Comparison of ENCODE assay signal across 8 cellular contexts in genomic region chr4:7970031-7970946, GRCh38. TPM values are rescaled to one million over a fixed set of nuclear protein-coding genes. Genes with fewer than 3 reads are reported as not detected.
DNase-seq lines count a peak whose midpoint lies in the region; ATAC-seq and TF ChIP-seq lines count a peak whose summit lies in the region.

No MANE protein-coding gene starts in this region.

- H3K27ac ChIP-seq in gastroesophageal sphincter (peak overlapping the region; percentile 30 to 84 (median 80)), skin epidermis (peak overlapping the region in 19 of 21 experiments; percentile 43 to 90 (median 75))

- TF ChIP-seq CTCF in gastroesophageal sphincter (IDR thresholded peaks at IDR 0.05): no peak

- peak; percentile 60 for ATAC-seq in HG03378 (IDR thresholded peaks at IDR 0.05; ENCODE audit: unreplicated experiment)
- peak; percentile 16 for ATAC-seq in gastroesophageal sphincter

- TF ChIP-seq POLR2A in gastroesophageal sphincter (IDR thresholded peaks at IDR 0.05): no peak

- no peaks in the 10 kb centered on the region for H3K9me3 ChIP-seq in gastroesophageal sphincter

- H3K4me3 ChIP-seq in gastroesophageal sphincter (no peak overlapping the region), skin epidermis (peak overlapping the region in 3 of 7 experiments; percentile 10 to 18 (median 13))

- peaks cover 0 to 73% (median 21%) of the 10 kb centered on the region in 3 donors for H3K4me1 ChIP-seq in gastroesophageal sphincter

- no peaks in the 10 kb centered on the region for H3K27me3 ChIP-seq in gastroesophageal sphincter

- TF ChIP-seq EP300 in gastroesophageal sphincter (IDR thresholded peaks at IDR 0.05): no peak

- no peaks in the 10 kb centered on the region for H3K36me3 ChIP-seq in gastroesophageal sphincter

- DNase-seq in NCI-H2171 treated with DMSO at 0.1 percent for 48 hours (lab: John Stamatoyannopoulos, UW) (peak; percentile 39), NCI-H2171 (lab: John Stamatoyannopoulos, UW) (no peak), occipital lobe (lab: John Stamatoyannopoulos, UW) (no peak), GM03348 (ENCODE audit: low spot score) (no peak)
- peak; percentile 53 for DNase-seq in activated T-cell treated with anti-CD3 and anti-CD28 coated beads, Interleukin-2, amount 50 U/mL, for 1 hour

- 55 to 60% methylated on average over 8 to 13 of the region's 18 CpGs for WGBS in gastroesophageal sphincter (ENCODE audit: low coverage in 1 of 2), 2 donors

RNA-seq across cellular contexts. Expression of gene AFAP1, which starts 30.6 kb away (rescaled TPM):
- total RNA-seq in gastroesophageal sphincter (10 to 100 TPM; 32.0 to 79.7 (median 48.1) TPM), occipital lobe (62.2 TPM)

Comparison
In these comparisons a context has a peak if more than half of its experiments do, and no peak if none do; other contexts are left out.
1. DNase-seq: peak in NCI-H2171 treated with DMSO at 0.1 percent for 48 hours (single experiment) and activated T-cell treated with anti-CD3 and anti-CD28 coated beads, Interleukin-2, amount 50 U/mL, for 1 hour (single experiment); none in NCI-H2171 (single experiment), occipital lobe (single experiment) and GM03348 (single experiment).